29 cellular contexts compared by ENCODE assay signal in genomic region chr1:97913506-97913905, GRCh38.
"Had no signal": no experiment of that assay in that cellular context is flagged by ENCODE, and none has a peak within 500 bp of the region (broad histone marks: within the 10 kb centered on the region; RNA-seq: fewer than 3 reads in every experiment).

No MANE protein-coding gene starts in this region.

- H3K36me3 Mint-ChIP-seq: activated CD4-positive, alpha-beta memory T cell treated with anti-CD3 and anti-CD28 coated beads for 36 hours; activated naive CD4-positive, alpha-beta T cell treated with anti-CD3 and anti-CD28 coated beads, Interleukin-2, amount 50 U/mL, for 72 hours; T-cell had no signal

- H3K9me3 ChIP-seq: ascending aorta, body of pancreas, MG63, Peyer's patch, SJSA1 had no signal

- H3K4me3 ChIP-seq: ascending aorta, body of pancreas, MG63, Peyer's patch, SJSA1 had no signal

- H3K4me1 ChIP-seq: ascending aorta, body of pancreas, Peyer's patch had no signal

- H3K4me3 Mint-ChIP-seq: activated CD4-positive, alpha-beta memory T cell treated with anti-CD3 and anti-CD28 coated beads for 36 hours; activated CD4-positive, alpha-beta T cell treated with anti-CD3 and anti-CD28 coated beads, Interleukin-2, amount 10 ng/mL, durations not matched to agents 7 days and 5 days; activated naive CD8-positive, alpha-beta T cell treated with anti-CD3 and anti-CD28 coated beads, Interleukin-2, amount 50 U/mL, for 24 hours; activated T-cell treated with anti-CD3 and anti-CD28 coated beads, Interleukin-2, amount 50 U/mL, for 4 hours; central memory CD8-positive, alpha-beta T cell; T-cell had no signal

- H3K27me3 Mint-ChIP-seq: activated CD4-positive, alpha-beta memory T cell treated with anti-CD3 and anti-CD28 coated beads for 36 hours; activated CD4-positive, alpha-beta T cell treated with anti-CD3 and anti-CD28 coated beads, Interleukin-2, amount 10 ng/mL, durations not matched to agents 7 days and 5 days; activated naive CD8-positive, alpha-beta T cell treated with anti-CD3 and anti-CD28 coated beads, Interleukin-2, amount 50 U/mL, for 24 hours; central memory CD8-positive, alpha-beta T cell; T-cell had no signal

- H3K27ac ChIP-seq: ascending aorta, body of pancreas, Peyer's patch, SJSA1, VCaP had no signal

- ATAC-seq: activated naive CD4-positive, alpha-beta T cell treated with anti-CD3 and anti-CD28 coated beads, Interleukin-2, amount 50 U/mL, for 72 hours; activated naive CD8-positive, alpha-beta T cell treated with anti-CD3 and anti-CD28 coated beads, Interleukin-2, amount 50 U/mL, for 24 hours; activated T-cell treated with anti-CD3 and anti-CD28 coated beads, Interleukin-2, amount 50 U/mL, for 4 hours; body of pancreas; T-cell had no signal

- H3K9me3 Mint-ChIP-seq: activated CD4-positive, alpha-beta memory T cell treated with anti-CD3 and anti-CD28 coated beads for 36 hours; activated CD4-positive, alpha-beta T cell treated with anti-CD3 and anti-CD28 coated beads, Interleukin-2, amount 10 ng/mL, durations not matched to agents 7 days and 5 days; activated naive CD4-positive, alpha-beta T cell treated with anti-CD3 and anti-CD28 coated beads, Interleukin-2, amount 50 U/mL, for 72 hours; activated naive CD8-positive, alpha-beta T cell treated with anti-CD3 and anti-CD28 coated beads, Interleukin-2, amount 50 U/mL, for 24 hours; activated T-cell treated with anti-CD3 and anti-CD28 coated beads, Interleukin-2, amount 50 U/mL, for 4 hours; central memory CD8-positive, alpha-beta T cell; T-cell had no signal

- H3K27me3 ChIP-seq: ascending aorta, body of pancreas, MG63, Peyer's patch, SJSA1 had no signal

- H3K36me3 ChIP-seq: ascending aorta, Peyer's patch, SJSA1 had no signal

- DNase-seq: activated CD4-positive, alpha-beta memory T cell treated with anti-CD3 and anti-CD28 coated beads for 36 hours; activated CD4-positive, alpha-beta T cell treated with anti-CD3 and anti-CD28 coated beads, Interleukin-2, amount 10 ng/mL, durations not matched to agents 7 days and 5 days; activated CD4-positive, CD25-positive, alpha-beta regulatory T cell; activated CD8-positive, alpha-beta memory T cell treated with anti-CD3 and anti-CD28 coated beads for 24 hours; activated effector memory CD4-positive, alpha-beta T cell treated with anti-CD3 and anti-CD28 coated beads, Interleukin-2, amount 50 U/mL, for 16 hours; activated naive CD4-positive, alpha-beta T cell treated with Interleukin-2 at 50 U/mL for 16 hours; activated naive CD8-positive, alpha-beta T cell treated with anti-CD3 and anti-CD28 coated beads, Interleukin-2, amount 50 U/mL, for 24 hours; activated T-cell treated with anti-CD3 and anti-CD28 coated beads, Interleukin-2, amount 50 U/mL, for 4 hours; amniotic stem cell; body of pancreas; MG63; MV-4-11; NCI-H1092 treated with DMSO at 0.1 percent for 48 hours; NCI-H1417 treated with DMSO at 0.1 percent for 48 hours; NCI-H1694; NCI-H2029 treated with DMSO at 0.1 percent for 48 hours; NCI-H345; NCI-H510A; NCI-H526 treated with DMSO at 0.1 percent for 48 hours; NK-92 treated with Interleukin-12 subunit alpha and Interleukin-12 subunit beta, amount 100 ng/mL, for 24 hours; OCI-M1; Peyer's patch; SHP77; T-cell had no signal

- H3K27ac Mint-ChIP-seq: activated CD4-positive, alpha-beta memory T cell treated with anti-CD3 and anti-CD28 coated beads for 36 hours; activated CD4-positive, alpha-beta T cell treated with anti-CD3 and anti-CD28 coated beads, Interleukin-2, amount 10 ng/mL, durations not matched to agents 7 days and 5 days; activated naive CD4-positive, alpha-beta T cell treated with anti-CD3 and anti-CD28 coated beads, Interleukin-2, amount 50 U/mL, for 72 hours; activated naive CD8-positive, alpha-beta T cell treated with anti-CD3 and anti-CD28 coated beads, Interleukin-2, amount 50 U/mL, for 24 hours; T-cell had no signal
